Comparison of ENCODE assay signal across 18 cellular contexts in the genomic region with DNA sequence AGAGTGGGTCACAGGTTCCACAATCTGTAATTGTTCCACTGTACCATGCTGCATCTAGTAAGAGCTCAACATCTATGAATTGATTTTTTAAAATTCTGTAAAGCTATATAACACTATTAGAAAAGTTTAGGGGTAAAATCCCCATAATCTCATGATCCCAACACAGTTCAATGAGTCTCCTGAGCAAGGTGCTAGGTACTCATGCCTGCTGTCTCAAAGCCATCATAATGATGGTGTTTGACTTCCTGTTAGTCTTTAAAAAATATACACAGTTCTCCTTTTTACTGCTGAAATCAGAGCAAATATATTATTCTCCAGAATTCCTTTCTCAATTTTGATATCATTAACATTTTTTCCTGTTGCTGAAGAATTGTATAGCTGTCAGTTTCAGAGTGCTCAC.
"Had no signal": no experiment of that assay in that cellular context is flagged by ENCODE, and none has a peak within 500 bp of the region (broad histone marks: within the 10 kb centered on the region; RNA-seq: fewer than 3 reads in every experiment).

No MANE protein-coding gene starts in this region.

- ATAC-seq: activated CD8-positive, alpha-beta memory T cell treated with anti-CD3 and anti-CD28 coated beads, Interleukin-2, amount 10 ng/mL, durations not matched to agents 7 days and 5 days; foreskin keratinocyte; naive thymus-derived CD4-positive, alpha-beta T cell; pancreas; stimulated activated naive CD8-positive, alpha-beta T cell treated with anti-CD3 and anti-CD28 coated beads, Interleukin-15, Interleukin-2, amounts not matched to agents 100 U/mL and 50 U/mL, for 24 hours; T-cell had no signal

- H3K4me1 ChIP-seq: pancreas had no signal

- H3K27me3 ChIP-seq: foreskin keratinocyte, pancreas had no signal

- H3K4me3 ChIP-seq: pancreas had no signal

- H3K36me3 ChIP-seq: pancreas had no signal

- H3K9me3 Mint-ChIP-seq: activated CD4-positive, alpha-beta memory T cell treated with anti-CD3 and anti-CD28 coated beads, Interleukin-2, amount 10 ng/mL, durations not matched to agents 7 days and 5 days; naive thymus-derived CD4-positive, alpha-beta T cell; T-cell; type B pancreatic cell had no signal

- H3K36me3 Mint-ChIP-seq: activated naive CD8-positive, alpha-beta T cell; type B pancreatic cell had no signal

- H3K27ac ChIP-seq: epithelial cell of prostate, foreskin keratinocyte, pancreas had no signal

- H3K4me3 Mint-ChIP-seq: activated CD4-positive, alpha-beta memory T cell treated with anti-CD3 and anti-CD28 coated beads, Interleukin-2, amount 10 ng/mL, durations not matched to agents 7 days and 5 days; activated CD8-positive, alpha-beta memory T cell treated with anti-CD3 and anti-CD28 coated beads, Interleukin-2, amount 10 ng/mL, durations not matched to agents 7 days and 5 days; activated naive CD8-positive, alpha-beta T cell; endodermal cell; naive thymus-derived CD4-positive, alpha-beta T cell; T-cell; type B pancreatic cell had no signal

- H3K27ac Mint-ChIP-seq: activated CD4-positive, alpha-beta memory T cell treated with anti-CD3 and anti-CD28 coated beads, Interleukin-2, amount 10 ng/mL, durations not matched to agents 7 days and 5 days; activated CD8-positive, alpha-beta memory T cell treated with anti-CD3 and anti-CD28 coated beads, Interleukin-2, amount 10 ng/mL, durations not matched to agents 7 days and 5 days; activated naive CD8-positive, alpha-beta T cell; endodermal cell; T-cell; type B pancreatic cell had no signal

- H3K4me1 Mint-ChIP-seq: activated CD8-positive, alpha-beta memory T cell treated with anti-CD3 and anti-CD28 coated beads, Interleukin-2, amount 10 ng/mL, durations not matched to agents 7 days and 5 days had no signal

- H3K9me3 ChIP-seq: pancreas had no signal

- H3K27me3 Mint-ChIP-seq: activated CD4-positive, alpha-beta memory T cell treated with anti-CD3 and anti-CD28 coated beads, Interleukin-2, amount 10 ng/mL, durations not matched to agents 7 days and 5 days; activated CD8-positive, alpha-beta memory T cell treated with anti-CD3 and anti-CD28 coated beads, Interleukin-2, amount 10 ng/mL, durations not matched to agents 7 days and 5 days; activated naive CD8-positive, alpha-beta T cell; naive thymus-derived CD4-positive, alpha-beta T cell; type B pancreatic cell had no signal

- DNase-seq: activated CD4-positive, alpha-beta memory T cell treated with anti-CD3 and anti-CD28 coated beads, Interleukin-2, amount 10 ng/mL, durations not matched to agents 7 days and 5 days; activated CD4-positive, alpha-beta T cell treated with anti-CD3 and anti-CD28 coated beads for 48 hours; activated CD4-positive, CD25-positive, alpha-beta regulatory T cell; activated CD8-positive, alpha-beta memory T cell treated with anti-CD3 and anti-CD28 coated beads, Interleukin-2, amount 10 ng/mL, durations not matched to agents 7 days and 5 days; endodermal cell; foreskin keratinocyte; glutamatergic neuron; hippocampal formation; islet precursor cell; naive thymus-derived CD4-positive, alpha-beta T cell; pancreas; stimulated activated CD4-positive, alpha-beta T cell treated with anti-CD3 and anti-CD28 coated beads, Interleukin-2, amount 100 ng/mL, for 24 hours; stimulated activated naive CD8-positive, alpha-beta T cell treated with anti-CD3 and anti-CD28 coated beads, Interleukin-15, Interleukin-2, amounts not matched to agents 100 U/mL and 50 U/mL, for 24 hours; T-cell; T-helper 9 cell had no signal
